Comparison of ENCODE assay signal across 18 cellular contexts in genomic region chr3:48863122-48863521, GRCh38.
"Had no signal": no experiment of that assay in that cellular context is flagged by ENCODE, and none has a peak within 500 bp of the region (broad histone marks: within the 10 kb centered on the region; RNA-seq: fewer than 3 reads in every experiment).

No MANE protein-coding gene starts in this region.

- H3K9me3 ChIP-seq: ascending aorta, psoas muscle, stomach, testis, upper lobe of left lung had no signal

- H3K4me1 Mint-ChIP-seq: activated naive CD4-positive, alpha-beta T cell treated with anti-CD3 and anti-CD28 coated beads, Interleukin-2, amount 50 U/mL, for 24 hours had no signal

- FAIRE-seq: frontal cortex had no signal

- H3K27me3 ChIP-seq: ascending aorta, stomach, testis, upper lobe of left lung had no signal

- H3K9me3 Mint-ChIP-seq: activated naive CD4-positive, alpha-beta T cell treated with anti-CD3 and anti-CD28 coated beads, Interleukin-2, amount 50 U/mL, for 24 hours; dendritic cell treated with granulocyte-macrophage colony-stimulating factor and Interleukin-4, amounts not matched to agents 40 ng/mL and 50 ng/mL, for 4 days; effector memory CD8-positive, alpha-beta T cell; naive thymus-derived CD8-positive, alpha-beta T cell; T-helper 1 cell treated with Interleukin-12 subunit alpha and Interleukin-12 subunit beta and Interleukin-4 antibody, amounts not matched to agents 30 μg/mL and 1 μg/mL, for 36 hours had no signal

- H3K27ac ChIP-seq: ascending aorta, psoas muscle, stomach, testis, upper lobe of left lung, VCaP had no signal

- H3K4me3 Mint-ChIP-seq: activated naive CD4-positive, alpha-beta T cell treated with anti-CD3 and anti-CD28 coated beads, Interleukin-2, amount 50 U/mL, for 24 hours; dendritic cell treated with granulocyte-macrophage colony-stimulating factor and Interleukin-4, amounts not matched to agents 40 ng/mL and 50 ng/mL, for 4 days; effector memory CD8-positive, alpha-beta T cell; naive thymus-derived CD8-positive, alpha-beta T cell; T-helper 1 cell treated with Interleukin-12 subunit alpha and Interleukin-12 subunit beta and Interleukin-4 antibody, amounts not matched to agents 30 μg/mL and 1 μg/mL, for 36 hours had no signal

- H3K4me3 ChIP-seq: ascending aorta, psoas muscle, stomach, testis, upper lobe of left lung had no signal

- H3K4me1 ChIP-seq: ascending aorta, stomach, testis, upper lobe of left lung had no signal

- H3K27ac Mint-ChIP-seq: activated naive CD4-positive, alpha-beta T cell treated with anti-CD3 and anti-CD28 coated beads, Interleukin-2, amount 50 U/mL, for 24 hours; dendritic cell treated with granulocyte-macrophage colony-stimulating factor and Interleukin-4, amounts not matched to agents 40 ng/mL and 50 ng/mL, for 4 days; T-helper 1 cell treated with Interleukin-12 subunit alpha and Interleukin-12 subunit beta and Interleukin-4 antibody, amounts not matched to agents 30 μg/mL and 1 μg/mL, for 36 hours had no signal

- H3K27me3 Mint-ChIP-seq: activated naive CD4-positive, alpha-beta T cell treated with anti-CD3 and anti-CD28 coated beads, Interleukin-2, amount 50 U/mL, for 24 hours; dendritic cell treated with granulocyte-macrophage colony-stimulating factor and Interleukin-4, amounts not matched to agents 40 ng/mL and 50 ng/mL, for 4 days; effector memory CD8-positive, alpha-beta T cell; naive thymus-derived CD8-positive, alpha-beta T cell had no signal

- DNase-seq: activated CD4-positive, alpha-beta T cell treated with anti-CD3 and anti-CD28 coated beads, Interleukin-2, amount 50 U/mL, for 1 hour; activated CD4-positive, CD25-positive, alpha-beta regulatory T cell treated with anti-CD3 and anti-CD28 coated beads, Interleukin-2, amount 50 U/mL, for 72 hours; activated CD8-positive, alpha-beta memory T cell treated with anti-CD3 and anti-CD28 coated beads, Interleukin-2, amount 50 U/mL, for 4 hours; activated gamma-delta T cell; cerebellar nuclear complex; effector memory CD8-positive, alpha-beta T cell; naive thymus-derived CD8-positive, alpha-beta T cell; right cardiac atrium; stomach; testis; upper lobe of left lung had no signal

- ATAC-seq: effector memory CD8-positive, alpha-beta T cell; naive thymus-derived CD8-positive, alpha-beta T cell; psoas muscle; right cardiac atrium had no signal
